ENCODE assay signal across 8 cellular contexts in genomic region chr4:147924604-147925412, GRCh38.
DNase-seq lines count a peak whose midpoint lies in the region; ATAC-seq and TF ChIP-seq lines count a peak whose summit lies in the region.

No MANE protein-coding gene starts in this region.

- DNase-seq in AG08395 (ENCODE audit: low spot score) (peak; percentile 40), SW480 (ENCODE audit: low spot score) (peak; percentile 13), inferior parietal cortex (ENCODE audit: extremely low spot score) (peak; percentile 44), NCI-H1092 treated with DMSO at 0.1 percent for 48 hours (lab: John Stamatoyannopoulos, UW) (no peak), upper lobe of left lung (no peak), NCI-H2107 (lab: John Stamatoyannopoulos, UW) (no peak)

- TF ChIP-seq CTCF in upper lobe of left lung (IDR thresholded peaks at IDR 0.05) = no peak

- no peak for TF ChIP-seq POLR2A in upper lobe of left lung (IDR thresholded peaks at IDR 0.05)

- no peak overlapping the region for H3K27ac ChIP-seq in upper lobe of left lung

- WGBS in upper lobe of left lung, 2 donors = 44 to 53% methylated on average over 3 of the region's 3 CpGs

- H3K9me3 ChIP-seq in upper lobe of left lung = no peaks in the 10 kb centered on the region

- no peak overlapping the region for H3K4me3 ChIP-seq in upper lobe of left lung

- no peaks in the 10 kb centered on the region for H3K36me3 ChIP-seq in upper lobe of left lung

- ATAC-seq in GM21447 (IDR thresholded peaks at IDR 0.05; ENCODE audit: unreplicated experiment) (peak; percentile 69), HG02870 (IDR thresholded peaks at IDR 0.05; ENCODE audit: unreplicated experiment) (no peak), upper lobe of left lung (ENCODE audit: low FRiP score in 2 of 2) (no peak)

- H3K4me1 ChIP-seq in upper lobe of left lung = no peaks in the 10 kb centered on the region

- no peaks in the 10 kb centered on the region for H3K27me3 ChIP-seq in upper lobe of left lung

- TF ChIP-seq EP300 in upper lobe of left lung (IDR thresholded peaks at IDR 0.05) = no peak

Comparison
In these comparisons a context has a peak if more than half of its experiments do, and no peak if none do; other contexts are left out.
1. DNase-seq: peak in AG08395 (single experiment), SW480 (single experiment) and inferior parietal cortex (single experiment); none in NCI-H1092 treated with DMSO at 0.1 percent for 48 hours (single experiment), upper lobe of left lung (0 of 2) and NCI-H2107 (single experiment).